Comparison of ENCODE assay signal across 9 cellular contexts in genomic region chr3:66115858-66116654, GRCh38.
A peak's percentile ranks its signal among the peaks of the same experiment; 100 is the strongest.
DNase-seq lines count a peak whose midpoint lies in the region; ATAC-seq, FAIRE-seq and TF ChIP-seq lines count a peak whose summit lies in the region.
"Had no signal": no experiment of that assay in that cellular context is flagged by ENCODE, and none has a peak within 500 bp of the region (broad histone marks: within the 10 kb centered on the region; RNA-seq: fewer than 3 reads in every experiment).

No MANE protein-coding gene starts in this region.

- no peaks in the 10 kb centered on the region for H3K36me3 ChIP-seq in bronchial epithelial cell (ENCODE audit: control insufficient read depth, insufficient read depth, low read length)

- H3K4me3 Mint-ChIP-seq in CD4-positive, alpha-beta T cell, result no peak overlapping the region

- H3K27me3 Mint-ChIP-seq in CD4-positive, alpha-beta T cell, result peaks cover 13% of the 10 kb centered on the region

- H3K9me3 ChIP-seq in CD4-positive, alpha-beta T cell (ENCODE audit: control insufficient read depth, low read length), result no peaks in the 10 kb centered on the region

- H3K9me3 Mint-ChIP-seq in CD4-positive, alpha-beta T cell, result no peaks in the 10 kb centered on the region

- FAIRE-seq in bronchial epithelial cell (lab: Jason Lieb, UNC), result peak; percentile 73

- intact Hi-C loops in CD4-positive, alpha-beta T cell (cut with DNase I, micrococcal nuclease), result no loop called here

- ATAC-seq in CD4-positive, alpha-beta T cell (ENCODE audit: poor library complexity), result no peak
- ATAC-seq in GM18867 (IDR thresholded peaks at IDR 0.05; ENCODE audit: unreplicated experiment), result no peak

- H3K4me1 Mint-ChIP-seq in CD4-positive, alpha-beta T cell (ENCODE audit: low read depth), result no peaks in the 10 kb centered on the region

- no peak for TF ChIP-seq CTCF in bronchial epithelial cell (IDR thresholded peaks at IDR 0.05; ENCODE audit: insufficient read depth, low read length, severe bottlenecking)
- TF ChIP-seq CTCF in CD4-positive, alpha-beta T cell (IDR thresholded peaks at IDR 0.05), result no peak

- H3K27me3 ChIP-seq in bronchial epithelial cell (ENCODE audit: control insufficient read depth, insufficient read depth, low read length), result no peaks in the 10 kb centered on the region
- no peaks in the 10 kb centered on the region for H3K27me3 ChIP-seq in CD4-positive, alpha-beta T cell (ENCODE audit: control insufficient read depth, insufficient read depth, low read length)

- no peak overlapping the region for H3K27ac Mint-ChIP-seq in CD4-positive, alpha-beta T cell

- POLR2A ChIA-PET in CD4-positive, alpha-beta T cell (lab: Charles Lee), result no interaction called here

- CTCF ChIA-PET in CD4-positive, alpha-beta T cell (lab: Charles Lee), result no interaction called here

- peak; percentile 94 for DNase-seq in HS-27A (ENCODE audit: low read depth)
- peak; percentile 85 for DNase-seq in bronchial epithelial cell (ENCODE audit: low read depth)
- DNase-seq in iPS-NIHi7 (ENCODE audit: extremely low spot score), result peak; percentile 76
- DNase-seq in stromal cell of bone marrow (ENCODE audit: low read depth), result peak; percentile 79
- no peak for DNase-seq in CD4-positive, alpha-beta T cell
- no peak for DNase-seq in activated CD4-positive, CD25-positive, alpha-beta regulatory T cell treated with anti-CD3 and anti-CD28 coated beads, Interleukin-2, amount 50 U/mL, for 72 hours
- DNase-seq in stimulated activated naive CD4-positive, alpha-beta T cell treated with Interleukin-2 at 50 U/mL for 16 hours (lab: John Stamatoyannopoulos, UW), result no peak
- DNase-seq: activated CD4-positive, alpha-beta T cell treated with anti-CD3 and anti-CD28 coated beads for 48 hours had no signal

- H3K4me3 ChIP-seq in bronchial epithelial cell (ENCODE audit: low read depth, low read length), result no peak overlapping the region

- no peaks in the 10 kb centered on the region for H3K36me3 Mint-ChIP-seq in CD4-positive, alpha-beta T cell (ENCODE audit: low read depth)

- H3K27ac ChIP-seq in CD4-positive, alpha-beta T cell (ENCODE audit: low read depth, low read length), result no peak overlapping the region

Comparison
In these comparisons a context has a peak if more than half of its experiments do, and no peak if none do; other contexts are left out.
1. DNase-seq: peak in HS-27A (single experiment), bronchial epithelial cell (single experiment), iPS-NIHi7 (single experiment) and stromal cell of bone marrow (single experiment); none in CD4-positive, alpha-beta T cell (0 of 10), activated CD4-positive, CD25-positive, alpha-beta regulatory T cell treated with anti-CD3 and anti-CD28 coated beads, Interleukin-2, amount 50 U/mL, for 72 hours (single experiment) and stimulated activated naive CD4-positive, alpha-beta T cell treated with Interleukin-2 at 50 U/mL for 16 hours (single experiment).